ENCODE assay signal across 18 cellular contexts in genomic region chr10:111083222-111084095, GRCh38. TPM values are rescaled to one million over a fixed set of nuclear protein-coding genes. Genes with fewer than 3 reads are reported as not detected.
"Had no signal": no experiment of that assay in that cellular context is flagged by ENCODE, and none has a peak within 500 bp of the region (broad histone marks: within the 10 kb centered on the region; RNA-seq: fewer than 3 reads in every experiment).

No MANE protein-coding gene starts in this region.

- H3K9me3 ChIP-seq: adrenal gland, pancreas, right lobe of liver, SK-N-SH, thyroid gland had no signal

- H3K9ac ChIP-seq: SK-N-SH had no signal

- ATAC-seq: activated T-cell treated with anti-CD3 and anti-CD28 coated beads, Interleukin-2, amount 50 U/mL, for 72 hours; left ventricle myocardium superior; right lobe of liver had no signal

- DNase-seq: activated CD4-positive, alpha-beta T cell treated with anti-CD3 and anti-CD28 coated beads, Interleukin-2, amount 50 U/mL, for 4 hours; activated effector memory CD4-positive, alpha-beta T cell treated with anti-CD3 and anti-CD28 coated beads, Interleukin-2, amount 50 U/mL, for 16 hours; activated naive CD4-positive, alpha-beta T cell treated with anti-CD3 and anti-CD28 coated beads, Interleukin-2, amount 50 U/mL, for 16 hours; activated T-cell treated with anti-CD3 and anti-CD28 coated beads, Interleukin-2, amount 50 U/mL, for 72 hours; foreskin melanocyte; kidney; left ventricle myocardium superior; pancreas; right lobe of liver; SK-N-SH; stimulated activated CD4-positive, alpha-beta T cell treated with anti-CD3 and anti-CD28 coated beads, Interleukin-4, amount 100 ng/mL, for 1 hour; thyroid gland had no signal

- H3K27ac Mint-ChIP-seq: activated T-cell treated with anti-CD3 and anti-CD28 coated beads, Interleukin-2, amount 50 U/mL, for 72 hours; T-helper 2 cell treated with Interferon-gamma antibody and Interleukin-4, amounts not matched to agents 5 μg/mL and 100 μg/mL, for 36 hours had no signal

- H3K4me3 ChIP-seq: adrenal gland, pancreas, right lobe of liver, smooth muscle cell, thyroid gland had no signal

- H3K4me3 Mint-ChIP-seq: activated T-cell treated with anti-CD3 and anti-CD28 coated beads, Interleukin-2, amount 50 U/mL, for 72 hours; T-helper 2 cell treated with Interferon-gamma antibody and Interleukin-4, amounts not matched to agents 5 μg/mL and 100 μg/mL, for 36 hours had no signal

- H3K36me3 ChIP-seq: adrenal gland, right lobe of liver, thyroid gland had no signal

- H3K27me3 ChIP-seq: pancreas, thyroid gland had no signal

- H3K4me1 ChIP-seq: adrenal gland, right lobe of liver, thyroid gland had no signal

- H3K9me3 Mint-ChIP-seq: activated T-cell treated with anti-CD3 and anti-CD28 coated beads, Interleukin-2, amount 50 U/mL, for 72 hours; T-helper 2 cell treated with Interferon-gamma antibody and Interleukin-4, amounts not matched to agents 5 μg/mL and 100 μg/mL, for 36 hours had no signal

- H3K27ac ChIP-seq: adrenal gland, epithelial cell of prostate, pancreas, right lobe of liver, thyroid gland had no signal

RNA-seq across cellular contexts. Expression of gene ADRA2A, which starts 6.6 kb away (rescaled TPM):
- total RNA-seq: bronchial epithelial cell, dermis microvascular lymphatic vessel endothelial cell had no signal
